In the genomic region with DNA sequence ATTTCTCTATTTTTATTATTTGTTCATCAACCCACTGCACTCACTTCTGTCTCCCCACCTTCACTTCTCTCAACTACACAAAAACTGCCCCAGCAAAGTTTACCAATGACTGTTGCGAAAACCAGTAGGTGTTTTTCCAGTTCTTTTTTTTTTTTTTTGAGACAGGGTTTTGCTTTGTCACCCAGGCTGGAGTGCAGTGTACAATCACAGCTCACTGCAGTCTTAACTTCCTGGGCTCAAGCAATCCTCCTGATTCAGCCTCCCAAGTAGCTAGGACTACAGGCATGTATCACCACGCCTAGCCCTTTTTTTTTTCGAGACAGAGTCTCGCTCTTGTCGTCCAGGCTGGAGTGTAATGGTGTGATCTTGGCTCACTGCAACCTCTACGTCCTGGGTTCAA, we compare ENCODE assay signal across 1 cellular context.
TF ChIP-seq lines count a peak whose summit lies in the region.

No MANE protein-coding gene starts in this region.

TF ChIP-seq in HepG2, 621 proteins besides CTCF, POLR2A, EP300 and RAD21:
- no peak for TF ChIP-seq HOXA3 (CRISPR knock-in tag; IDR thresholded peaks at IDR 0.05)
- no peak for TF ChIP-seq TRIM24 (CRISPR knock-in tag; IDR thresholded peaks at IDR 0.05)
- TF ChIP-seq, protein P1, sequence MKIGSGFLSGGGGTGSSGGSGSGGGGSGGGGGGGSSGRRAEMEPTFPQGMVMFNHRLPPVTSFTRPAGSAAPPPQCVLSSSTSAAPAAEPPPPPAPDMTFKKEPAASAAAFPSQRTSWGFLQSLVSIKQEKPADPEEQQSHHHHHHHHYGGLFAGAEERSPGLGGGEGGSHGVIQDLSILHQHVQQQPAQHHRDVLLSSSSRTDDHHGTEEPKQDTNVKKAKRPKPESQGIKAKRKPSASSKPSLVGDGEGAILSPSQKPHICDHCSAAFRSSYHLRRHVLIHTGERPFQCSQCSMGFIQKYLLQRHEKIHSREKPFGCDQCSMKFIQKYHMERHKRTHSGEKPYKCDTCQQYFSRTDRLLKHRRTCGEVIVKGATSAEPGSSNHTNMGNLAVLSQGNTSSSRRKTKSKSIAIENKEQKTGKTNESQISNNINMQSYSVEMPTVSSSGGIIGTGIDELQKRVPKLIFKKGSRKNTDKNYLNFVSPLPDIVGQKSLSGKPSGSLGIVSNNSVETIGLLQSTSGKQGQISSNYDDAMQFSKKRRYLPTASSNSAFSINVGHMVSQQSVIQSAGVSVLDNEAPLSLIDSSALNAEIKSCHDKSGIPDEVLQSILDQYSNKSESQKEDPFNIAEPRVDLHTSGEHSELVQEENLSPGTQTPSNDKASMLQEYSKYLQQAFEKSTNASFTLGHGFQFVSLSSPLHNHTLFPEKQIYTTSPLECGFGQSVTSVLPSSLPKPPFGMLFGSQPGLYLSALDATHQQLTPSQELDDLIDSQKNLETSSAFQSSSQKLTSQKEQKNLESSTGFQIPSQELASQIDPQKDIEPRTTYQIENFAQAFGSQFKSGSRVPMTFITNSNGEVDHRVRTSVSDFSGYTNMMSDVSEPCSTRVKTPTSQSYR (CRISPR knock-in tag; IDR thresholded peaks at IDR 0.05; ENCODE audit: borderline replicate concordance), result no peak
- peak; percentile 35; the same call in 1 of the 2 replicates for TF ChIP-seq CEBPB (IDR thresholded peaks at IDR 0.05; ENCODE audit: borderline replicate concordance, low read depth, low read length)
- TF ChIP-seq, protein P2, sequence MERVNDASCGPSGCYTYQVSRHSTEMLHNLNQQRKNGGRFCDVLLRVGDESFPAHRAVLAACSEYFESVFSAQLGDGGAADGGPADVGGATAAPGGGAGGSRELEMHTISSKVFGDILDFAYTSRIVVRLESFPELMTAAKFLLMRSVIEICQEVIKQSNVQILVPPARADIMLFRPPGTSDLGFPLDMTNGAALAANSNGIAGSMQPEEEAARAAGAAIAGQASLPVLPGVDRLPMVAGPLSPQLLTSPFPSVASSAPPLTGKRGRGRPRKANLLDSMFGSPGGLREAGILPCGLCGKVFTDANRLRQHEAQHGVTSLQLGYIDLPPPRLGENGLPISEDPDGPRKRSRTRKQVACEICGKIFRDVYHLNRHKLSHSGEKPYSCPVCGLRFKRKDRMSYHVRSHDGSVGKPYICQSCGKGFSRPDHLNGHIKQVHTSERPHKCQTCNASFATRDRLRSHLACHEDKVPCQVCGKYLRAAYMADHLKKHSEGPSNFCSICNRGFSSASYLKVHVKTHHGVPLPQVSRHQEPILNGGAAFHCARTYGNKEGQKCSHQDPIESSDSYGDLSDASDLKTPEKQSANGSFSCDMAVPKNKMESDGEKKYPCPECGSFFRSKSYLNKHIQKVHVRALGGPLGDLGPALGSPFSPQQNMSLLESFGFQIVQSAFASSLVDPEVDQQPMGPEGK (CRISPR knock-in tag; IDR thresholded peaks at IDR 0.05), result no peak
- peak; percentile 86 for TF ChIP-seq ZNF770 (CRISPR knock-in tag; IDR thresholded peaks at IDR 0.05)
- TF ChIP-seq ZNF260 (CRISPR knock-in tag; IDR thresholded peaks at IDR 0.05; ENCODE audit: borderline replicate concordance, low read depth), result no peak
- no peak for TF ChIP-seq ZMYM3 (CRISPR knock-in tag; IDR thresholded peaks at IDR 0.05)
- TF ChIP-seq SAFB2 (CRISPR knock-in tag; IDR thresholded peaks at IDR 0.05; ENCODE audit: borderline replicate concordance, low read depth), result no peak
- TF ChIP-seq, protein P3, sequence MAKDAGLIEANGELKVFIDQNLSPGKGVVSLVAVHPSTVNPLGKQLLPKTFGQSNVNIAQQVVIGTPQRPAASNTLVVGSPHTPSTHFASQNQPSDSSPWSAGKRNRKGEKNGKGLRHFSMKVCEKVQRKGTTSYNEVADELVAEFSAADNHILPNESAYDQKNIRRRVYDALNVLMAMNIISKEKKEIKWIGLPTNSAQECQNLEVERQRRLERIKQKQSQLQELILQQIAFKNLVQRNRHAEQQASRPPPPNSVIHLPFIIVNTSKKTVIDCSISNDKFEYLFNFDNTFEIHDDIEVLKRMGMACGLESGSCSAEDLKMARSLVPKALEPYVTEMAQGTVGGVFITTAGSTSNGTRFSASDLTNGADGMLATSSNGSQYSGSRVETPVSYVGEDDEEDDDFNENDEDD (CRISPR knock-in tag; IDR thresholded peaks at IDR 0.05; ENCODE audit: borderline replicate concordance), result no peak
- TF ChIP-seq, protein P4, sequence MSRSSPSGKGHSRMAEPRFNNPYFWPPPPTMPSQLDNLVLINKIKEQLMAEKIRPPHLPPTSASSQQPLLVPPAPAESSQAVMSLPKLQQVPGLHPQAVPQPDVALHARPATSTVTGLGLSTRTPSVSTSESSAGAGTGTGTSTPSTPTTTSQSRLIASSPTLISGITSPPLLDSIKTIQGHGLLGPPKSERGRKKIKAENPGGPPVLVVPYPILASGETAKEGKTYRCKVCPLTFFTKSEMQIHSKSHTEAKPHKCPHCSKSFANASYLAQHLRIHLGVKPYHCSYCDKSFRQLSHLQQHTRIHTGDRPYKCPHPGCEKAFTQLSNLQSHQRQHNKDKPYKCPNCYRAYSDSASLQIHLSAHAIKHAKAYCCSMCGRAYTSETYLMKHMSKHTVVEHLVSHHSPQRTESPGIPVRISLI (CRISPR knock-in tag; IDR thresholded peaks at IDR 0.05; ENCODE audit: borderline replicate concordance), result peak; percentile 64; the same call in 1 of the 2 replicates
- peak; percentile 48; the same call in 1 of the 2 replicates for TF ChIP-seq CEBPG (CRISPR knock-in tag; IDR thresholded peaks at IDR 0.05)
